Comparison of ENCODE assay signal across 7 cellular contexts in the genomic region with DNA sequence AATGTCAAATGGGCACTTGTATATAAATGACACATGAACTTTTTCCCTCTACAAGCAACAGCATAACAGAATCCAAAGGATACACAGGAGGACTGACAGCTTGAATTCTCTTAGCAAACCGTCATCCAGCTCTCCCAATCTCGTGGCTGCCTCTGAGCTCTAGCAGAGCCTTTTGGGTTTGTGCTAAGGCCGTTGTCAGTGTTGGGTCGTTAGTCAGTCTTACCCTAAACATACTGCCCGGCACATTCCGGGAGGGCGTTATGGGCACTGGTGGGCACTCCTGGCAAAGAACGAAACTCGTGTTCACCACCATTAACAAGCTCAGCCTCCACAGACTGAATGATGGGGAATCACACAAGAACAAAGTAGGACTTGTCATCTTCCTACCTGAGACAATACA. TPM values are rescaled to one million over a fixed set of nuclear protein-coding genes. Genes with fewer than 3 reads are reported as not detected.
"Had no signal": no experiment of that assay in that cellular context is flagged by ENCODE, and none has a peak within 500 bp of the region (broad histone marks: within the 10 kb centered on the region; RNA-seq: fewer than 3 reads in every experiment).

No MANE protein-coding gene starts in this region.

- DNase-seq: IMR-90 had no signal

- H3K27ac Mint-ChIP-seq: IgD-negative memory B cell had no signal

- H3K27ac ChIP-seq: HL-60 had no signal

- H3K4me3 ChIP-seq: K562 had no signal

- H3K4me1 Mint-ChIP-seq: IgD-negative memory B cell had no signal

- H3K9me3 Mint-ChIP-seq: IgD-negative memory B cell had no signal

- ATAC-seq: HepG2, K562 had no signal

- H3K27me3 Mint-ChIP-seq: IgD-negative memory B cell had no signal

- H3K4me3 Mint-ChIP-seq: IgD-negative memory B cell had no signal

RNA-seq across cellular contexts. Expression of a gene that starts 19.6 kb away (rescaled TPM):
- total RNA-seq: HepG2, HT-29, HT1080, K562 had no signal
- polyA plus RNA-seq: HepG2 had no signal
